Comparison of ENCODE assay signal across 8 cellular contexts in the genomic region with DNA sequence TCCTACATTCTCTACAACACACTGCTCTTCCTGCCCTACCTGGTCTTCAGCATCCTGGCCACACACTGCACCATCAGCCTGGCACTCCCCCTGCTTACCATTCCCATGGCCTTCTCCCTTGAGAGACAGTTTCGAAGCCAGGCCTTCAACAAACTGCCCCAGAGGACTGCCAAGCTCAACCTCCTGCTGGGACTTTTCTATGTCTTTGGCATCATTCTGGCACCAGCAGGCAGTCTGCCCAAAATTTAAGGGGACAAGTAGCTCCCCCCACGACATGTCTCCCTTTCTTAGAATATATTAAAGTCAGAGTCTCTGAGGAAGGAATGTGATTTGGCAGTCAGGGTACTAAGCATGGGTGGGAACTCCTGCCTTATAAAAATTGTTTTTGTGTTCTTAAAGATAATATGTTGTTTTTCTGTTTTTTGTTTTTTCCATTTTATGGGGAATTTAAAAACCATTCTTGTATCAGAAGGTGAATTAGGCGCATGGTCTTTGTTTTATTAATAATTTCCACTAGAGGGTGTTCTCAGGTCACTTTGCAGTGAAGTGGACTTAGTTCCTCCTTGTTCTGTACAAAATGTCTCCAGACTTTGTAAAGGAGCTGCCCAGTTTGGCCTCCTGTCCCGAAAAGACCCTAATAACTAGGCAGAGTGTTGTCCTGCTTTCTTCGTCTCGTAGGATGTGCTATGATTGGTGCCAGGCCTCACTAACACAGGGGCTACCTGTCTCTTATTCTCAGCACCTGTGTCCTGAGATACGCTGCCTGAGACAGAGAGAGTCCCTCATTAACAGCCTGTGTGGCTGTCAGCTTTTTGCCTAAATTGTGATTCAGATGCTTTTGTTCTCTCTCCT. TPM values are rescaled to one million over a fixed set of nuclear protein-coding genes. Genes with fewer than 3 reads are reported as not detected.
A peak's percentile ranks its signal among the peaks of the same experiment; 100 is the strongest.
DNase-seq lines count a peak whose midpoint lies in the region; ATAC-seq lines count a peak whose summit lies in the region.

No MANE protein-coding gene starts in this region.

- H3K4me2 ChIP-seq in GM23248 (ENCODE audit: unreplicated experiment) = no peak overlapping the region

- no peaks in the 10 kb centered on the region for H3K27me3 ChIP-seq in GM23248 (replicated peaks; ENCODE audit: insufficient read depth)

- no peaks in the 10 kb centered on the region for H3K9me3 ChIP-seq in GM23248 (ENCODE audit: low read depth)

- POLR2A ChIA-PET in activated CD4-positive, alpha-beta memory T cell treated with anti-CD3 and anti-CD28 coated beads, Interleukin-2, amount 10 ng/mL, durations not matched to agents 7 days and 5 days (lab: Charles Lee) = no interaction called here

- no peak overlapping the region for H2AFZ ChIP-seq in GM23248

- in situ Hi-C loops in GM23248 (cut with MboI) = no loop called here

- H3K27me3 Mint-ChIP-seq in activated CD4-positive, alpha-beta memory T cell treated with anti-CD3 and anti-CD28 coated beads, Interleukin-2, amount 10 ng/mL, durations not matched to agents 7 days and 5 days = no peaks in the 10 kb centered on the region

- H3K36me3 ChIP-seq in GM23248 (ENCODE audit: low read depth) = no peaks in the 10 kb centered on the region

- peaks cover 58% of the 10 kb centered on the region for H3K36me3 Mint-ChIP-seq in activated CD4-positive, alpha-beta memory T cell treated with anti-CD3 and anti-CD28 coated beads, Interleukin-2, amount 10 ng/mL, durations not matched to agents 7 days and 5 days (ENCODE audit: low read depth)

- no peak overlapping the region for H3K9ac ChIP-seq in GM23248

- CTCF ChIA-PET in activated CD4-positive, alpha-beta memory T cell treated with anti-CD3 and anti-CD28 coated beads, Interleukin-2, amount 10 ng/mL, durations not matched to agents 7 days and 5 days (lab: Charles Lee) = interaction anchor here (0.5 to 1.4 kb wide), 3 partner anchors 10 to 93 kb away, joined by 4 read pairs; no protein-coding TSS in a partner anchor

- peak overlapping the region; percentile 44 for H3K27ac Mint-ChIP-seq in activated CD4-positive, alpha-beta memory T cell treated with anti-CD3 and anti-CD28 coated beads, Interleukin-2, amount 10 ng/mL, durations not matched to agents 7 days and 5 days

- no peaks in the 10 kb centered on the region for H4K20me1 ChIP-seq in GM23248 (ENCODE audit: insufficient read depth)

- peaks cover 48% of the 10 kb centered on the region for H3K4me1 Mint-ChIP-seq in activated CD4-positive, alpha-beta memory T cell treated with anti-CD3 and anti-CD28 coated beads, Interleukin-2, amount 10 ng/mL, durations not matched to agents 7 days and 5 days

- WGBS in GM23248 (ENCODE audit: low coverage in 1 of 2, low lambda C conversion rate in 2 of 2, missing lambda C conversion rate in 2 of 2), 2 experiments = 89 to 90% methylated on average over 7 of the region's 7 CpGs

- H3K9me3 Mint-ChIP-seq in activated CD4-positive, alpha-beta memory T cell treated with anti-CD3 and anti-CD28 coated beads, Interleukin-2, amount 10 ng/mL, durations not matched to agents 7 days and 5 days = no peaks in the 10 kb centered on the region

- H3K79me2 ChIP-seq in GM23248 (ENCODE audit: insufficient read depth) = 0 out of 2 replicates have a peak, but pooled peaks cover 12% of the 10 kb centered on the region

- H3K4me1 ChIP-seq in GM23248 (ENCODE audit: insufficient read depth) = no peaks in the 10 kb centered on the region; the same call in 1 of the 2 replicates

- H3K4me3 ChIP-seq in GM23248 = no peak overlapping the region

- no peak for ATAC-seq in GM19463 (IDR thresholded peaks at IDR 0.05; ENCODE audit: unreplicated experiment)
- no peak for ATAC-seq in HG02840 (IDR thresholded peaks at IDR 0.05; ENCODE audit: low FRiP score, unreplicated experiment)
- ATAC-seq in HG02610 (IDR thresholded peaks at IDR 0.05; ENCODE audit: unreplicated experiment) = no peak

- peaks cover 11% of the 10 kb centered on the region for H3F3A ChIP-seq in GM23248 (ENCODE audit: insufficient read depth)

- no peak overlapping the region for H3K4me3 Mint-ChIP-seq in activated CD4-positive, alpha-beta memory T cell treated with anti-CD3 and anti-CD28 coated beads, Interleukin-2, amount 10 ng/mL, durations not matched to agents 7 days and 5 days

- no peaks in the 10 kb centered on the region for H3K9me2 ChIP-seq in GM23248 (ENCODE audit: insufficient read depth)

- H3K27ac ChIP-seq in GM23248 = no peak overlapping the region

- DNase-seq in Ammon's horn (ENCODE audit: low spot score) = peak; percentile 52
- peak; percentile 26 for DNase-seq in GM23248
- no peak for DNase-seq in activated CD4-positive, alpha-beta memory T cell treated with anti-CD3 and anti-CD28 coated beads, Interleukin-2, amount 10 ng/mL, durations not matched to agents 7 days and 5 days
- DNase-seq in inferior parietal cortex (ENCODE audit: extremely low spot score) = peak; percentile 34
- no peak for DNase-seq in NCI-H345 (lab: John Stamatoyannopoulos, UW)

RNA-seq across cellular contexts. Expression of a gene that starts 13.1 kb away (rescaled TPM):
- 4.8 and 5.2 TPM in 2 replicates for total RNA-seq in GM23248 (2014; rRNA removed; shearing (Covaris generic))
- 8.1 and 9.8 TPM in 2 replicates for polyA plus RNA-seq in GM23248 (2016; fragmentation: Nextera tagmentation; extraction: Ambion mirVana)
- 10 to 100 TPM; 19.9 TPM for total RNA-seq in activated CD4-positive, alpha-beta memory T cell treated with anti-CD3 and anti-CD28 coated beads, Interleukin-2, amount 10 ng/mL, durations not matched to agents 7 days and 5 days

RNA-seq across cellular contexts. Expression of a gene that starts 23.8 kb away (rescaled TPM):
- total RNA-seq in GM23248 (2014; rRNA removed; shearing (Covaris generic)) = 27.6 and 30.7 TPM in 2 replicates
- 10.3 and 10.6 TPM in 2 replicates for polyA plus RNA-seq in GM23248 (2016; fragmentation: Nextera tagmentation; extraction: Ambion mirVana)
- 10 to 100 TPM; 32.9 to 36.2 TPM for total RNA-seq in activated CD4-positive, alpha-beta memory T cell treated with anti-CD3 and anti-CD28 coated beads, Interleukin-2, amount 10 ng/mL, durations not matched to agents 7 days and 5 days

Comparison
In these comparisons a context has a peak if more than half of its experiments do, and no peak if none do; other contexts are left out.
1. DNase-seq: peak in Ammon's horn (single experiment), GM23248 (single experiment) and inferior parietal cortex (single experiment); none in activated CD4-positive, alpha-beta memory T cell treated with anti-CD3 and anti-CD28 coated beads, Interleukin-2, amount 10 ng/mL, durations not matched to agents 7 days and 5 days (single experiment) and NCI-H345 (single experiment).